Comparison of ENCODE assay signal across 2 cellular contexts in genomic region chr11:19811391-19811790, GRCh38.
TF ChIP-seq lines count a peak whose summit lies in the region.

No MANE protein-coding gene starts in this region.

TF ChIP-seq in liver, 16 proteins besides CTCF, POLR2A, EP300 and RAD21 (continued from another document):
- no peak for TF ChIP-seq REST (IDR thresholded peaks at IDR 0.05)
- no peak for TF ChIP-seq JUND (IDR thresholded peaks at IDR 0.05)
- peak; percentile 48 to 60 for TF ChIP-seq HNF4A (conservative IDR thresholded peaks at IDR 0.05)
- TF ChIP-seq YY1 (IDR thresholded peaks at IDR 0.05), result no peak
- TF ChIP-seq SP1 (IDR thresholded peaks at IDR 0.05), result peak; percentile 47
- TF ChIP-seq EGR1 (IDR thresholded peaks at IDR 0.05; ENCODE audit: low read depth in 2 of 2), result peak in 1 of 2 donors; percentile 61
- TF ChIP-seq, protein P1, sequence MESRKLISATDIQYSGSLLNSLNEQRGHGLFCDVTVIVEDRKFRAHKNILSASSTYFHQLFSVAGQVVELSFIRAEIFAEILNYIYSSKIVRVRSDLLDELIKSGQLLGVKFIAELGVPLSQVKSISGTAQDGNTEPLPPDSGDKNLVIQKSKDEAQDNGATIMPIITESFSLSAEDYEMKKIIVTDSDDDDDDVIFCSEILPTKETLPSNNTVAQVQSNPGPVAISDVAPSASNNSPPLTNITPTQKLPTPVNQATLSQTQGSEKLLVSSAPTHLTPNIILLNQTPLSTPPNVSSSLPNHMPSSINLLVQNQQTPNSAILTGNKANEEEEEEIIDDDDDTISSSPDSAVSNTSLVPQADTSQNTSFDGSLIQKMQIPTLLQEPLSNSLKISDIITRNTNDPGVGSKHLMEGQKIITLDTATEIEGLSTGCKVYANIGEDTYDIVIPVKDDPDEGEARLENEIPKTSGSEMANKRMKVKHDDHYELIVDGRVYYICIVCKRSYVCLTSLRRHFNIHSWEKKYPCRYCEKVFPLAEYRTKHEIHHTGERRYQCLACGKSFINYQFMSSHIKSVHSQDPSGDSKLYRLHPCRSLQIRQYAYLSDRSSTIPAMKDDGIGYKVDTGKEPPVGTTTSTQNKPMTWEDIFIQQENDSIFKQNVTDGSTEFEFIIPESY (IDR thresholded peaks at IDR 0.05), result peak; percentile 15
- no peak for TF ChIP-seq ATF3 (IDR thresholded peaks at IDR 0.05)
- TF ChIP-seq FOXA1 (IDR thresholded peaks at IDR 0.05), result no peak
- TF ChIP-seq, protein P2, sequence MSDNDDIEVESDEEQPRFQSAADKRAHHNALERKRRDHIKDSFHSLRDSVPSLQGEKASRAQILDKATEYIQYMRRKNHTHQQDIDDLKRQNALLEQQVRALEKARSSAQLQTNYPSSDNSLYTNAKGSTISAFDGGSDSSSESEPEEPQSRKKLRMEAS (IDR thresholded peaks at IDR 0.05), result peak; percentile 89

TF ChIP-seq in HepG2, 621 proteins besides CTCF, POLR2A, EP300 and RAD21 (continued from another document):
- TF ChIP-seq, protein P3, sequence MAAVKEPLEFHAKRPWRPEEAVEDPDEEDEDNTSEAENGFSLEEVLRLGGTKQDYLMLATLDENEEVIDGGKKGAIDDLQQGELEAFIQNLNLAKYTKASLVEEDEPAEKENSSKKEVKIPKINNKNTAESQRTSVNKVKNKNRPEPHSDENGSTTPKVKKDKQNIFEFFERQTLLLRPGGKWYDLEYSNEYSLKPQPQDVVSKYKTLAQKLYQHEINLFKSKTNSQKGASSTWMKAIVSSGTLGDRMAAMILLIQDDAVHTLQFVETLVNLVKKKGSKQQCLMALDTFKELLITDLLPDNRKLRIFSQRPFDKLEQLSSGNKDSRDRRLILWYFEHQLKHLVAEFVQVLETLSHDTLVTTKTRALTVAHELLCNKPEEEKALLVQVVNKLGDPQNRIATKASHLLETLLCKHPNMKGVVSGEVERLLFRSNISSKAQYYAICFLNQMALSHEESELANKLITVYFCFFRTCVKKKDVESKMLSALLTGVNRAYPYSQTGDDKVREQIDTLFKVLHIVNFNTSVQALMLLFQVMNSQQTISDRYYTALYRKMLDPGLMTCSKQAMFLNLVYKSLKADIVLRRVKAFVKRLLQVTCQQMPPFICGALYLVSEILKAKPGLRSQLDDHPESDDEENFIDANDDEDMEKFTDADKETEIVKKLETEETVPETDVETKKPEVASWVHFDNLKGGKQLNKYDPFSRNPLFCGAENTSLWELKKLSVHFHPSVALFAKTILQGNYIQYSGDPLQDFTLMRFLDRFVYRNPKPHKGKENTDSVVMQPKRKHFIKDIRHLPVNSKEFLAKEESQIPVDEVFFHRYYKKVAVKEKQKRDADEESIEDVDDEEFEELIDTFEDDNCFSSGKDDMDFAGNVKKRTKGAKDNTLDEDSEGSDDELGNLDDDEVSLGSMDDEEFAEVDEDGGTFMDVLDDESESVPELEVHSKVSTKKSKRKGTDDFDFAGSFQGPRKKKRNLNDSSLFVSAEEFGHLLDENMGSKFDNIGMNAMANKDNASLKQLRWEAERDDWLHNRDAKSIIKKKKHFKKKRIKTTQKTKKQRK (IDR thresholded peaks at IDR 0.05; ENCODE audit: low read length), result no peak
- no peak for TF ChIP-seq FOXK1 (CRISPR knock-in tag; IDR thresholded peaks at IDR 0.05; ENCODE audit: borderline replicate concordance, low read depth)
